Comparison of ENCODE assay signal across 18 cellular contexts in genomic region chr5:176188085-176188484, GRCh38.
"Had no signal": no experiment of that assay in that cellular context is flagged by ENCODE, and none has a peak within 500 bp of the region (broad histone marks: within the 10 kb centered on the region; RNA-seq: fewer than 3 reads in every experiment).

No MANE protein-coding gene starts in this region.

- H3K36me3 ChIP-seq: SJSA1 had no signal

- H3K27ac ChIP-seq: RWPE1, SJSA1, SK-N-MC had no signal

- H3K4me3 ChIP-seq: SJSA1, SK-N-MC had no signal

- DNase-seq: KBM-7, MV-4-11, NCI-H1048, NCI-H1105, NCI-H1417 treated with DMSO at 0.1 percent for 48 hours, NCI-H146, NCI-H1694 treated with DMSO at 0.1 percent for 48 hours, NCI-H2029, NCI-H2081 treated with DMSO at 0.1 percent for 48 hours, NCI-H2171, NCI-H226, NCI-H446, NCI-H510A, NCI-H774, SHP77 treated with DMSO at 0.1 percent for 48 hours had no signal

- H3K9me3 ChIP-seq: SJSA1 had no signal

- H3K4me1 ChIP-seq: SJSA1 had no signal
